ENCODE assay signal across 1 cellular context in the genomic region with DNA sequence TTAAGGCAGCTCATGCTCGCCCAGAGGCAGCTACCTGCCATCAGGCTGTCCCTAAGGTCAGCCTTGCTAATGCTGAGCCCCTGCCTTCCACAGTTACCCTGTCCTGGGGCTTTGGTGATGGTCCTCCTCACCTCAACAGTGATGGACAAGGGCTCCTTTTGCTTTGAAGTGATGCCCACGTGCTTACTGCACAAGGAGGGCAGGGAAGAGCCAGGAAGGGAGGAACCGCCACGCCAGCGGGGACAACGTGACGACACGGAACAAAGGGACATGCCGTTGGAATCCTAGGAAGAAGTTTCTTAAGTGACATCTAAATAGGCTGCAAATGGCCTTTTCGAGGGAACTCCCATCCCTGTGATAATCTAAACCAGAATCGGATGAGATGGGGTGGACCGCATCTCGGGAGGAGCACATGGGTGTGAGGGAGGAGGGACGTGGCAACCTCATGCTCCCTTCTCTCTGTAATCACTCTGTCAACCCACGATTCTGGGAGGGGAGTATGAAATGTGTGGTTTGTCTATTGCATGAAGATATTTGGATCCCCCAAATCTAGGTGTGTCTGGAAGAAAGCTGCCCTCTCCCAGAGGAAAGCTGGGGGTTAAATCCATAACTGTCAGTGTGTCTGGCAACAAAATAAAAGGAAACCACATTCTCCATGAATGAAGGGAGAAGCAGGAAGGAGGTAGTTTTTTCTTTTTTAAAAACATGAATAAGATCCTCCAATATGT.
TF ChIP-seq lines count a peak whose summit lies in the region.

No MANE protein-coding gene starts in this region.

TF ChIP-seq in SK-N-SH treated with all-trans-retinoic acid at 6 μM for 48 hours, 23 proteins besides CTCF, POLR2A, EP300 and RAD21 (continued from another document):
- TF ChIP-seq, protein P1, sequence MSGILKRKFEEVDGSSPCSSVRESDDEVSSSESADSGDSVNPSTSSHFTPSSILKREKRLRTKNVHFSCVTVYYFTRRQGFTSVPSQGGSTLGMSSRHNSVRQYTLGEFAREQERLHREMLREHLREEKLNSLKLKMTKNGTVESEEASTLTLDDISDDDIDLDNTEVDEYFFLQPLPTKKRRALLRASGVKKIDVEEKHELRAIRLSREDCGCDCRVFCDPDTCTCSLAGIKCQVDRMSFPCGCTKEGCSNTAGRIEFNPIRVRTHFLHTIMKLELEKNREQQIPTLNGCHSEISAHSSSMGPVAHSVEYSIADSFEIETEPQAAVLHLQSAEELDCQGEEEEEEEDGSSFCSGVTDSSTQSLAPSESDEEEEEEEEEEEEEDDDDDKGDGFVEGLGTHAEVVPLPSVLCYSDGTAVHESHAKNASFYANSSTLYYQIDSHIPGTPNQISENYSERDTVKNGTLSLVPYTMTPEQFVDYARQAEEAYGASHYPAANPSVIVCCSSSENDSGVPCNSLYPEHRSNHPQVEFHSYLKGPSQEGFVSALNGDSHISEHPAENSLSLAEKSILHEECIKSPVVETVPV (CRISPR knock-in tag; IDR thresholded peaks at IDR 0.05) = no peak
- TF ChIP-seq RARB (CRISPR knock-in tag; IDR thresholded peaks at IDR 0.05) = no peak
- TF ChIP-seq, protein P2, sequence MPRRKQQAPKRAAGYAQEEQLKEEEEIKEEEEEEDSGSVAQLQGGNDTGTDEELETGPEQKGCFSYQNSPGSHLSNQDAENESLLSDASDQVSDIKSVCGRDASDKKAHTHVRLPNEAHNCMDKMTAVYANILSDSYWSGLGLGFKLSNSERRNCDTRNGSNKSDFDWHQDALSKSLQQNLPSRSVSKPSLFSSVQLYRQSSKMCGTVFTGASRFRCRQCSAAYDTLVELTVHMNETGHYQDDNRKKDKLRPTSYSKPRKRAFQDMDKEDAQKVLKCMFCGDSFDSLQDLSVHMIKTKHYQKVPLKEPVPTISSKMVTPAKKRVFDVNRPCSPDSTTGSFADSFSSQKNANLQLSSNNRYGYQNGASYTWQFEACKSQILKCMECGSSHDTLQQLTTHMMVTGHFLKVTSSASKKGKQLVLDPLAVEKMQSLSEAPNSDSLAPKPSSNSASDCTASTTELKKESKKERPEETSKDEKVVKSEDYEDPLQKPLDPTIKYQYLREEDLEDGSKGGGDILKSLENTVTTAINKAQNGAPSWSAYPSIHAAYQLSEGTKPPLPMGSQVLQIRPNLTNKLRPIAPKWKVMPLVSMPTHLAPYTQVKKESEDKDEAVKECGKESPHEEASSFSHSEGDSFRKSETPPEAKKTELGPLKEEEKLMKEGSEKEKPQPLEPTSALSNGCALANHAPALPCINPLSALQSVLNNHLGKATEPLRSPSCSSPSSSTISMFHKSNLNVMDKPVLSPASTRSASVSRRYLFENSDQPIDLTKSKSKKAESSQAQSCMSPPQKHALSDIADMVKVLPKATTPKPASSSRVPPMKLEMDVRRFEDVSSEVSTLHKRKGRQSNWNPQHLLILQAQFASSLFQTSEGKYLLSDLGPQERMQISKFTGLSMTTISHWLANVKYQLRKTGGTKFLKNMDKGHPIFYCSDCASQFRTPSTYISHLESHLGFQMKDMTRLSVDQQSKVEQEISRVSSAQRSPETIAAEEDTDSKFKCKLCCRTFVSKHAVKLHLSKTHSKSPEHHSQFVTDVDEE (CRISPR knock-in tag; IDR thresholded peaks at IDR 0.05) = no peak
- no peak for TF ChIP-seq TCF4 (CRISPR knock-in tag; IDR thresholded peaks at IDR 0.05; ENCODE audit: borderline replicate concordance)
- no peak for TF ChIP-seq ZFP30 (CRISPR knock-in tag; IDR thresholded peaks at IDR 0.05)
- no peak for TF ChIP-seq ZNF8 (CRISPR knock-in tag; IDR thresholded peaks at IDR 0.05)
- TF ChIP-seq, protein P3, sequence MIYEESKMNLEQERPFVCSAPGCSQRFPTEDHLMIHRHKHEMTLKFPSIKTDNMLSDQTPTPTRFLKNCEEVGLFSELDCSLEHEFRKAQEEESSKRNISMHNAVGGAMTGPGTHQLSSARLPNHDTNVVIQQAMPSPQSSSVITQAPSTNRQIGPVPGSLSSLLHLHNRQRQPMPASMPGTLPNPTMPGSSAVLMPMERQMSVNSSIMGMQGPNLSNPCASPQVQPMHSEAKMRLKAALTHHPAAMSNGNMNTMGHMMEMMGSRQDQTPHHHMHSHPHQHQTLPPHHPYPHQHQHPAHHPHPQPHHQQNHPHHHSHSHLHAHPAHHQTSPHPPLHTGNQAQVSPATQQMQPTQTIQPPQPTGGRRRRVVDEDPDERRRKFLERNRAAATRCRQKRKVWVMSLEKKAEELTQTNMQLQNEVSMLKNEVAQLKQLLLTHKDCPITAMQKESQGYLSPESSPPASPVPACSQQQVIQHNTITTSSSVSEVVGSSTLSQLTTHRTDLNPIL (CRISPR knock-in tag; IDR thresholded peaks at IDR 0.05; ENCODE audit: low read depth) = no peak
- TF ChIP-seq BACH2 (CRISPR knock-in tag; IDR thresholded peaks at IDR 0.05; ENCODE audit: borderline replicate concordance) = no peak
- TF ChIP-seq SNAI2 (CRISPR knock-in tag; IDR thresholded peaks at IDR 0.05) = no peak
